In genomic region chr4:110049951-110050925, GRCh38 we compare ENCODE assay signal across 9 cellular contexts.
DNase-seq lines count a peak whose midpoint lies in the region; ATAC-seq and TF ChIP-seq lines count a peak whose summit lies in the region.
"Had no signal": no experiment of that assay in that cellular context is flagged by ENCODE, and none has a peak within 500 bp of the region (broad histone marks: within the 10 kb centered on the region; RNA-seq: fewer than 3 reads in every experiment).

No MANE protein-coding gene starts in this region.

- H3K27me3 ChIP-seq in MG63 = no peaks in the 10 kb centered on the region

- POLR2A ChIA-PET in WTC11 (lab: Charles Lee) = no interaction called here

- ATAC-seq in GM18867 (IDR thresholded peaks at IDR 0.05; ENCODE audit: unreplicated experiment) (peak; percentile 79), WTC11 (peak; percentile 69), memory B cell (ENCODE audit: low read depth) (no peak)

- no peaks in the 10 kb centered on the region for H3K9me3 ChIP-seq in MG63

- peaks cover 28% of the 10 kb centered on the region for H3K36me3 Mint-ChIP-seq in WTC11
- H3K36me3 Mint-ChIP-seq in memory B cell = no peaks in the 10 kb centered on the region

- no peak overlapping the region for H3K4me3 Mint-ChIP-seq in WTC11
- H3K4me3 Mint-ChIP-seq in memory B cell = no peak overlapping the region
- H3K4me3 Mint-ChIP-seq: stimulated activated naive CD8-positive, alpha-beta T cell treated with anti-CD3 and anti-CD28 coated beads, Interleukin-15, Interleukin-2, amounts not matched to agents 100 ng/mL and 50 ng/mL, for 24 hours had no signal

- H3K27ac Mint-ChIP-seq in WTC11 (no peak overlapping the region), memory B cell (no peak overlapping the region)
- H3K27ac Mint-ChIP-seq: stimulated activated naive CD8-positive, alpha-beta T cell treated with anti-CD3 and anti-CD28 coated beads, Interleukin-15, Interleukin-2, amounts not matched to agents 100 ng/mL and 50 ng/mL, for 24 hours had no signal

- H3K9me3 Mint-ChIP-seq in WTC11 (no peaks in the 10 kb centered on the region), memory B cell (no peaks in the 10 kb centered on the region)
- H3K9me3 Mint-ChIP-seq: stimulated activated naive CD8-positive, alpha-beta T cell treated with anti-CD3 and anti-CD28 coated beads, Interleukin-15, Interleukin-2, amounts not matched to agents 100 ng/mL and 50 ng/mL, for 24 hours had no signal

- no peaks in the 10 kb centered on the region for H3K27me3 Mint-ChIP-seq in WTC11 (ENCODE audit: low read depth)
- H3K27me3 Mint-ChIP-seq in memory B cell = no peaks in the 10 kb centered on the region
- H3K27me3 Mint-ChIP-seq: stimulated activated naive CD8-positive, alpha-beta T cell treated with anti-CD3 and anti-CD28 coated beads, Interleukin-15, Interleukin-2, amounts not matched to agents 100 ng/mL and 50 ng/mL, for 24 hours had no signal

- TF ChIP-seq CTCF in AG09309 (IDR thresholded peaks at IDR 0.05; ENCODE audit: control insufficient read depth, insufficient read depth, low read depth, low read length, missing control alignments) (peak; percentile 84), WTC11 (IDR thresholded peaks at IDR 0.05) (peak; percentile 74), coronary artery (IDR thresholded peaks at IDR 0.05) (peak; percentile 52)

- DNase-seq in AG09309 (ENCODE audit: low read depth) (no peak), MG63 (peak; percentile 2), WTC11 (ENCODE audit: low spot score) (peak; percentile 59), coronary artery (ENCODE audit: low spot score) (no peak), memory B cell (ENCODE audit: low spot score in 2 of 2) (peak; percentile 35 to 39), epidermal melanocyte (ENCODE audit: insufficient read length, low spot score) (no peak)
- peak; percentile 60 for DNase-seq in stimulated activated CD8-positive, alpha-beta memory T cell treated with anti-CD3 and anti-CD28 coated beads, Interleukin-4, amount 100 ng/mL, for 48 hours

- H3K4me3 ChIP-seq in AG09309 (ENCODE audit: control insufficient read depth, low read depth, low read length) (no peak overlapping the region), MG63 (no peak overlapping the region), coronary artery (no peak overlapping the region)

- H3K4me1 Mint-ChIP-seq in WTC11 (no peaks in the 10 kb centered on the region), memory B cell (no peaks in the 10 kb centered on the region)

- H3K36me3 ChIP-seq in MG63 = 0 out of 2 replicates have a peak, but pooled peaks cover 2% of the 10 kb centered on the region

- H3K27ac ChIP-seq in coronary artery = no peak overlapping the region

- CTCF ChIA-PET in WTC11 (lab: Charles Lee) = interaction anchor here (0.6 to 1.9 kb wide), 14 partner anchors 9 to 292 kb away, joined by 3 to 5 read pairs (median 4); partner anchors contain the start of gene ELOVL6

TF ChIP-seq in WTC11, 78 proteins besides CTCF, POLR2A, EP300 and RAD21:
- TF ChIP-seq CREB1 (CRISPR knock-in tag; IDR thresholded peaks at IDR 0.05) (no peak), ZNF396 (CRISPR knock-in tag; IDR thresholded peaks at IDR 0.05; ENCODE audit: borderline replicate concordance) (no peak), IRF1 (CRISPR knock-in tag; IDR thresholded peaks at IDR 0.05) (no peak)

Comparison
In these comparisons a context has a peak if more than half of its experiments do, and no peak if none do; other contexts are left out.
1. DNase-seq: peak in MG63 (single experiment), WTC11 (single experiment), memory B cell (2 of 2) and stimulated activated CD8-positive, alpha-beta memory T cell treated with anti-CD3 and anti-CD28 coated beads, Interleukin-4, amount 100 ng/mL, for 48 hours (single experiment); none in AG09309 (single experiment), coronary artery (single experiment) and epidermal melanocyte (single experiment).
2. Peak in every context shown above with its lines, with median percentiles within 50 percentile points of each other: CTCF ChIP-seq.